18 cellular contexts compared by ENCODE assay signal in genomic region chr17:8387914-8388651, GRCh38. TPM values are rescaled to one million over a fixed set of nuclear protein-coding genes. Genes with fewer than 3 reads are reported as not detected.
DNase-seq lines count a peak whose midpoint lies in the region; ATAC-seq, FAIRE-seq and TF ChIP-seq lines count a peak whose summit lies in the region.
"Had no signal": no experiment of that assay in that cellular context is flagged by ENCODE, and none has a peak within 500 bp of the region (broad histone marks: within the 10 kb centered on the region; RNA-seq: fewer than 3 reads in every experiment).

No MANE protein-coding gene starts in this region.

- H2BK120ac ChIP-seq in H1 (replicated peaks; ENCODE audit: low read depth, low read length), result no peak overlapping the region

- no peak overlapping the region for H3K4ac ChIP-seq in H1 (replicated peaks; ENCODE audit: insufficient read length, low read depth, low read length)

- H2AFZ ChIP-seq in H1 (ENCODE audit: low read length), result no peak overlapping the region
- H2AFZ ChIP-seq: PC-9 had no signal

- H3K36me3 ChIP-seq in HEK293 (ENCODE audit: control insufficient read depth in 2 of 2, insufficient read depth in 1 of 2, low read length in 2 of 2), result no peaks in the 10 kb centered on the region
- H3K36me3 ChIP-seq in H1 (ENCODE audit: control insufficient read depth in 2 of 4, insufficient read depth in 4 of 4, low read length in 3 of 4), result no peaks in the 10 kb centered on the region

- H2BK15ac ChIP-seq in H1 (ENCODE audit: low read length), result no peak overlapping the region

- H3K27me3 ChIP-seq in CD4-positive, alpha-beta T cell (ENCODE audit: control insufficient read depth, insufficient read depth, low read length), result no peaks in the 10 kb centered on the region
- no peaks in the 10 kb centered on the region for H3K27me3 ChIP-seq in H1 (replicated peaks in 1 of 4; ENCODE audit: control insufficient read depth in 3 of 4, extremely low read depth in 1 of 4, insufficient read depth in 3 of 4, low read length in 3 of 4)

- H3K14ac ChIP-seq in H1 (ENCODE audit: insufficient read length), result no peak overlapping the region

- no peak overlapping the region; a peak in 1 of 7 replicates for H3K9ac ChIP-seq in H1 (replicated peaks in 1 of 4; ENCODE audit: extremely low read depth in 1 of 4, low read depth in 3 of 4, low read length in 3 of 4)

- H3K23ac ChIP-seq in H1 (ENCODE audit: insufficient read length), result no peak overlapping the region

- H3K56ac ChIP-seq in H1 (replicated peaks; ENCODE audit: insufficient read length, low read depth, low read length), result peak overlapping the region; percentile 30

- intact Hi-C loops in CD4-positive, alpha-beta T cell (cut with DNase I, micrococcal nuclease), result loop anchor here (10.0 kb wide), 2 partner anchors 357 to 1373 kb away; partner anchors contain the start of genes CCDC42 (in 1 of the 2) and RNASEK (in 1 of the 2)

- no peak overlapping the region for H2BK5ac ChIP-seq in H1 (ENCODE audit: low read depth, low read length)

- no peak for TF ChIP-seq CTCF in CD4-positive, alpha-beta T cell (IDR thresholded peaks at IDR 0.05)
- TF ChIP-seq CTCF in HEK293 (tag by site-specific recombination; IDR thresholded peaks at IDR 0.05), result no peak
- TF ChIP-seq CTCF in H1 (IDR thresholded peaks at IDR 0.05; ENCODE audit: control extremely low read depth in 1 of 3, insufficient read depth in 1 of 3, low read depth in 1 of 3, low read length in 3 of 3), result no peak
- TF ChIP-seq CTCF in mesothelial cell of epicardium (IDR thresholded peaks at IDR 0.05; ENCODE audit: unreplicated experiment), result no peak

- H3K9me3 ChIP-seq in CD4-positive, alpha-beta T cell (ENCODE audit: control insufficient read depth, low read length), result no peaks in the 10 kb centered on the region
- H3K9me3 ChIP-seq in HEK293 (ENCODE audit: control insufficient read depth, insufficient read depth, low read depth, low read length), result no peaks in the 10 kb centered on the region
- no peaks in the 10 kb centered on the region for H3K9me3 ChIP-seq in H1 (ENCODE audit: insufficient read depth in 2 of 2, low read depth in 1 of 2, low read length in 1 of 2)

- no peak overlapping the region for H3K4me3 Mint-ChIP-seq in CD4-positive, alpha-beta T cell
- peak overlapping the region; percentile 51 for H3K4me3 Mint-ChIP-seq in natural killer cell treated with Interleukin-12 subunit alpha and Interleukin-12 subunit beta and Interleukin-15 and Interleukin-18, amount 100 ng/mL, for 72 hours
- no peak overlapping the region for H3K4me3 Mint-ChIP-seq in mesothelial cell of epicardium
- H3K4me3 Mint-ChIP-seq: H9 had no signal

- peaks cover 23% of the 10 kb centered on the region for H3K4me1 Mint-ChIP-seq in CD4-positive, alpha-beta T cell (ENCODE audit: low read depth)
- peaks cover 40 to 42% of the 10 kb centered on the region in 2 donors for H3K4me1 Mint-ChIP-seq in natural killer cell treated with Interleukin-12 subunit alpha and Interleukin-12 subunit beta and Interleukin-15 and Interleukin-18, amount 100 ng/mL, for 72 hours (ENCODE audit: low read depth in 2 of 2)
- peaks cover 16% of the 10 kb centered on the region for H3K4me1 Mint-ChIP-seq in mesothelial cell of epicardium

- no peak overlapping the region for H2BK12ac ChIP-seq in H1 (ENCODE audit: low read depth, low read length)

- H3K27ac ChIP-seq in CD4-positive, alpha-beta T cell (ENCODE audit: low read depth, low read length), result no peak overlapping the region
- H3K27ac ChIP-seq in HEK293 (ENCODE audit: extremely low read depth, low read depth, low read length) (no peak overlapping the region), H1 (ENCODE audit: low read depth, low read length) (no peak overlapping the region)
- H3K27ac ChIP-seq: HL-60, PC-9 had no signal

- H3K4me3 ChIP-seq in HEK293 (ENCODE audit: low read depth, low read length) (no peak overlapping the region), H1 (ENCODE audit: extremely low read depth in 1 of 4, insufficient read depth in 2 of 4, low read depth in 3 of 4, low read length in 4 of 4) (no peak overlapping the region)
- H3K4me3 ChIP-seq: PC-9 had no signal

- H2AK5ac ChIP-seq in H1 (ENCODE audit: low read depth, low read length), result no peak overlapping the region

- no peak for FAIRE-seq in H1 (lab: Jason Lieb, UNC)
- FAIRE-seq: HTR-8/SVneo had no signal

- no peak overlapping the region for H3K4me2 ChIP-seq in H1 (ENCODE audit: insufficient read depth in 1 of 2, low read depth in 2 of 2, low read length in 2 of 2)
- H3K4me2 ChIP-seq: PC-9 had no signal

- no peaks in the 10 kb centered on the region for H3K9me3 Mint-ChIP-seq in CD4-positive, alpha-beta T cell
- H3K9me3 Mint-ChIP-seq in natural killer cell treated with Interleukin-12 subunit alpha and Interleukin-12 subunit beta and Interleukin-15 and Interleukin-18, amount 100 ng/mL, for 72 hours, result no peaks in the 10 kb centered on the region
- H3K9me3 Mint-ChIP-seq in mesothelial cell of epicardium, result no peaks in the 10 kb centered on the region
- H3K9me3 Mint-ChIP-seq: H9 had no signal

- no peak overlapping the region for H4K91ac ChIP-seq in H1 (replicated peaks; ENCODE audit: insufficient read length, low read length)

- TF ChIP-seq EP300 in H1 (IDR thresholded peaks at IDR 0.05; ENCODE audit: borderline replicate concordance in 1 of 2, low read depth in 2 of 2, low read length in 2 of 2), result no peak

- peaks cover 4% of the 10 kb centered on the region; the same call in 1 of the 2 replicates for H3K23me2 ChIP-seq in H1 (ENCODE audit: low read depth, low read length)

- 82% methylated on average over 7 of the region's 7 CpGs; no CpG with 5 or more reads in 1 of the 2 experiments for WGBS in H1 (ENCODE audit: extremely low coverage in 1 of 2, insufficient coverage in 1 of 2, insufficient read length in 1 of 2, insufficient replicate concordance in 2 of 2, low coverage in 1 of 2, low lambda C conversion rate in 2 of 2, missing lambda C conversion rate in 1 of 2), 2 experiments

- no peak overlapping the region for H4K8ac ChIP-seq in H1 (ENCODE audit: extremely low read depth, insufficient read depth, low read length)

- H3K18ac ChIP-seq in H1 (ENCODE audit: extremely low read depth, low read length), result no peak overlapping the region

- H4K20me1 ChIP-seq in H1 (replicated peaks in 1 of 2; ENCODE audit: control insufficient read depth in 1 of 2, insufficient read depth in 2 of 2, low read length in 2 of 2), result peaks cover 0 to 3% of the 10 kb centered on the region in 2 experiments

- no peak for TF ChIP-seq RAD21 in H1 (IDR thresholded peaks at IDR 0.05 in 1 of 2, conservative IDR thresholded peaks at IDR 0.05 in 1 of 2; ENCODE audit: low read depth in 2 of 2, low read length in 2 of 2)

- H2BK20ac ChIP-seq in H1 (ENCODE audit: low read length), result no peak overlapping the region

- no peak for TF ChIP-seq POLR2A in H1 (IDR thresholded peaks at IDR 0.05; ENCODE audit: control extremely low read depth in 1 of 2, low read depth in 2 of 2, low read length in 2 of 2)

- H3K27ac Mint-ChIP-seq in CD4-positive, alpha-beta T cell, result peak overlapping the region; percentile 19
- H3K27ac Mint-ChIP-seq in natural killer cell treated with Interleukin-12 subunit alpha and Interleukin-12 subunit beta and Interleukin-15 and Interleukin-18, amount 100 ng/mL, for 72 hours, result peak overlapping the region in 1 of 2 donors; percentile 46
- H3K27ac Mint-ChIP-seq in mesothelial cell of epicardium, result no peak overlapping the region
- H3K27ac Mint-ChIP-seq: H9 had no signal

- no peaks in the 10 kb centered on the region; the same call in 1 of the 2 replicates for H3K79me1 ChIP-seq in H1 (ENCODE audit: low read depth, low read length)

- ATAC-seq in CD4-positive, alpha-beta T cell (ENCODE audit: poor library complexity), result no peak
- no peak for ATAC-seq in natural killer cell treated with Interleukin-12 subunit alpha and Interleukin-12 subunit beta and Interleukin-15 and Interleukin-18, amount 100 ng/mL, for 72 hours
- no peak for ATAC-seq in HG03095 (IDR thresholded peaks at IDR 0.05; ENCODE audit: unreplicated experiment)
- ATAC-seq in HG02623 (IDR thresholded peaks at IDR 0.05; ENCODE audit: unreplicated experiment), result no peak

- DNase-seq in CD4-positive, alpha-beta T cell, result no peak
- DNase-seq in H1 (ENCODE audit: low read depth in 1 of 2, low spot score in 2 of 2), result no peak
- DNase-seq in natural killer cell treated with Interleukin-12 subunit alpha and Interleukin-12 subunit beta and Interleukin-15 and Interleukin-18, amount 100 ng/mL, for 72 hours (ENCODE audit: low spot score), result no peak
- no peak for DNase-seq in mesothelial cell of epicardium (ENCODE audit: low spot score in 2 of 2, unreplicated experiment in 2 of 2)
- DNase-seq: DMS79 treated with DMSO at 0.1 percent for 48 hours, H9, NCI-H1436 treated with DMSO at 0.1 percent for 48 hours, NCI-H2081, NCI-H510A, NCI-H774, PC-9 had no signal

- H3K27me3 Mint-ChIP-seq in CD4-positive, alpha-beta T cell, result no peaks in the 10 kb centered on the region
- H3K27me3 Mint-ChIP-seq in natural killer cell treated with Interleukin-12 subunit alpha and Interleukin-12 subunit beta and Interleukin-15 and Interleukin-18, amount 100 ng/mL, for 72 hours, result no peaks in the 10 kb centered on the region
- H3K27me3 Mint-ChIP-seq in mesothelial cell of epicardium (ENCODE audit: low read depth), result no peaks in the 10 kb centered on the region

- POLR2A ChIA-PET in CD4-positive, alpha-beta T cell (lab: Charles Lee), result no interaction called here
- POLR2A ChIA-PET in HEK293 (lab: Yijun Ruan, JAX), result interaction anchor here (0.8 to 2.4 kb wide), 3 partner anchors 12 to 243 kb away, joined by 4 to 10 read pairs (median 6); partner anchors contain the start of genes KRABD2, MYH10 and NDEL1
- POLR2A ChIA-PET in H1 (lab: Charles Lee; ENCODE audit: partially characterized antibody), result interaction anchor here (0.9 to 3.0 kb wide), 3 partner anchors 9 to 21 kb away, joined by 3 to 16 read pairs (median 4); partner anchors contain the start of genes KRABD2 and RNF222

- no peaks in the 10 kb centered on the region for H3K4me1 ChIP-seq in HEK293 (ENCODE audit: control insufficient read depth, insufficient read depth, low read length)
- H3K4me1 ChIP-seq in H1 (replicated peaks in 1 of 4; ENCODE audit: control insufficient read depth in 3 of 4, insufficient read depth in 4 of 4, low read length in 3 of 4), result peaks cover 4 to 12% (median 7%) of the 10 kb centered on the region in 4 experiments

- no peak overlapping the region for H4K5ac ChIP-seq in H1 (ENCODE audit: insufficient read length, low read depth, low read length)

- H3K79me2 ChIP-seq in H1 (ENCODE audit: control insufficient read depth in 1 of 2, insufficient read depth in 2 of 2, low read length in 2 of 2), result no peaks in the 10 kb centered on the region

- H3K36me3 Mint-ChIP-seq in CD4-positive, alpha-beta T cell (ENCODE audit: low read depth), result peaks cover 8% of the 10 kb centered on the region
- peaks cover 2% of the 10 kb centered on the region for H3K36me3 Mint-ChIP-seq in natural killer cell treated with Interleukin-12 subunit alpha and Interleukin-12 subunit beta and Interleukin-15 and Interleukin-18, amount 100 ng/mL, for 72 hours
- H3K36me3 Mint-ChIP-seq in mesothelial cell of epicardium, result no peaks in the 10 kb centered on the region

- CTCF ChIA-PET in CD4-positive, alpha-beta T cell (lab: Charles Lee), result interaction anchor here (0.8 to 1.2 kb wide), 2 partner anchors 11 kb away, joined by 3 read pairs; partner anchors contain the start of gene KRABD2
- CTCF ChIA-PET in HEK293 (lab: Yijun Ruan, JAX), result interaction anchor here (0.6 to 1.2 kb wide), 2 partner anchors 161 to 398 kb away, joined by 3 to 4 read pairs; no protein-coding TSS in a partner anchor
- CTCF ChIA-PET in H1 (lab: Charles Lee; ENCODE audit: partially characterized antibody), result interaction anchor here (1.2 kb wide), 1 partner anchor 269 kb away, joined by 3 read pairs; the partner anchor contains the start of gene ALOXE3

RNA-seq across cellular contexts. Expression of gene RPL26, which starts 5.1 kb away (rescaled TPM):
- total RNA-seq in CD4-positive, alpha-beta T cell, result 1,000 to 10,000 TPM; 2,959 to 3,104 TPM
- 1,963 and 1,980 TPM in 2 replicates for total RNA-seq in H1 (2021; fragmentation: NEBNext Ultra II Directional; extraction: Animal tissue kit (Norgen Biotek cat#: 25700))
- 1,277 and 2,554 TPM in 2 replicates for polyA plus RNA-seq in H1 (2011; rRNA removed)
- polyA plus RNA-seq in H1 (2011; cell fraction: cytosol; rRNA removed), result 4,614 TPM
- 1,124 TPM for polyA plus RNA-seq in H1 (2011; cell fraction: nucleus; rRNA removed)
- 3,459 to 5,414 TPM (median 3,765 TPM) in 4 replicates for polyA plus RNA-seq in H1 (2012, experiment 1 of 2)
- polyA plus RNA-seq in H1 (2012, experiment 2 of 2), result 5,853 TPM
- 6,093 TPM for polyA plus RNA-seq in H1 (2013, experiment 1 of 2)
- 5,996 TPM for polyA plus RNA-seq in H1 (2013, experiment 2 of 2)
- polyA minus RNA-seq in H1 (2011; rRNA and poly(A)+ RNA removed), result 979 and 1,967 TPM in 2 replicates
- 386 TPM for polyA minus RNA-seq in H1 (2011; cell fraction: cytosol; rRNA and poly(A)+ RNA removed)
- 791 TPM for polyA minus RNA-seq in H1 (2011; cell fraction: nucleus; rRNA and poly(A)+ RNA removed)
- 1,000 to 10,000 TPM in 1 of 2 donors, 100 to 1,000 TPM in 1; 884 to 1,221 TPM for total RNA-seq in natural killer cell treated with Interleukin-12 subunit alpha and Interleukin-12 subunit beta and Interleukin-15 and Interleukin-18, amount 100 ng/mL, for 72 hours
- total RNA-seq in mesothelial cell of epicardium, result 1,879 to 1,981 TPM (median 1,947 TPM) in 3 replicates

RNA-seq across cellular contexts. Expression of gene RNF222, which starts 9.5 kb away (rescaled TPM):
- total RNA-seq in CD4-positive, alpha-beta T cell, result 1 to 10 TPM; 1.2 TPM
- not detected in 2 replicates for total RNA-seq in H1 (2021; fragmentation: NEBNext Ultra II Directional; extraction: Animal tissue kit (Norgen Biotek cat#: 25700))
- polyA plus RNA-seq in H1 (2011; rRNA removed), result not detected in 2 replicates
- not detected for polyA plus RNA-seq in H1 (2011; cell fraction: cytosol; rRNA removed)
- polyA plus RNA-seq in H1 (2011; cell fraction: nucleus; rRNA removed), result not detected
- polyA plus RNA-seq in H1 (2012, experiment 1 of 2), result 0.05 to 0.08 TPM in 2 of 4 replicates, not detected in the others
- not detected for polyA plus RNA-seq in H1 (2012, experiment 2 of 2)
- 0.04 TPM for polyA plus RNA-seq in H1 (2013, experiment 1 of 2)
- polyA plus RNA-seq in H1 (2013, experiment 2 of 2), result 0.06 TPM
- not detected in 2 replicates for polyA minus RNA-seq in H1 (2011; rRNA and poly(A)+ RNA removed)
- polyA minus RNA-seq in H1 (2011; cell fraction: cytosol; rRNA and poly(A)+ RNA removed), result not detected
- not detected for polyA minus RNA-seq in H1 (2011; cell fraction: nucleus; rRNA and poly(A)+ RNA removed)
- total RNA-seq in natural killer cell treated with Interleukin-12 subunit alpha and Interleukin-12 subunit beta and Interleukin-15 and Interleukin-18, amount 100 ng/mL, for 72 hours, result not detected
- total RNA-seq in mesothelial cell of epicardium, result not detected in 3 replicates
- total RNA-seq: SK-MEL-5 had no signal

RNA-seq across cellular contexts. Expression of gene NDEL1, which starts 47.6 kb away (rescaled TPM):
- total RNA-seq in CD4-positive, alpha-beta T cell, result 100 to 1,000 TPM; 300 to 313 TPM
- total RNA-seq in H1 (2021; fragmentation: NEBNext Ultra II Directional; extraction: Animal tissue kit (Norgen Biotek cat#: 25700)), result 31.3 and 32.9 TPM in 2 replicates
- 31.1 and 31.2 TPM in 2 replicates for polyA plus RNA-seq in H1 (2011; rRNA removed)
- polyA plus RNA-seq in H1 (2011; cell fraction: cytosol; rRNA removed), result 24.0 TPM
- 25.5 TPM for polyA plus RNA-seq in H1 (2011; cell fraction: nucleus; rRNA removed)
- 16.9 to 24.7 TPM (median 18.6 TPM) in 4 replicates for polyA plus RNA-seq in H1 (2012, experiment 1 of 2)
- polyA plus RNA-seq in H1 (2012, experiment 2 of 2), result 8.4 TPM
- 21.6 TPM for polyA plus RNA-seq in H1 (2013, experiment 1 of 2)
- 22.6 TPM for polyA plus RNA-seq in H1 (2013, experiment 2 of 2)
- 20.7 and 24.7 TPM in 2 replicates for polyA minus RNA-seq in H1 (2011; rRNA and poly(A)+ RNA removed)
- polyA minus RNA-seq in H1 (2011; cell fraction: cytosol; rRNA and poly(A)+ RNA removed), result 19.1 TPM
- polyA minus RNA-seq in H1 (2011; cell fraction: nucleus; rRNA and poly(A)+ RNA removed), result 39.1 TPM
- 100 to 1,000 TPM in 1 of 2 donors, 10 to 100 TPM in 1; 94.9 to 101 TPM for total RNA-seq in natural killer cell treated with Interleukin-12 subunit alpha and Interleukin-12 subunit beta and Interleukin-15 and Interleukin-18, amount 100 ng/mL, for 72 hours
- total RNA-seq in mesothelial cell of epicardium, result 60.2 to 63.3 TPM (median 61.2 TPM) in 3 replicates

RNA-seq across cellular contexts. Expression of gene ODF4, which starts 48.4 kb away (rescaled TPM):
- not detected for total RNA-seq in CD4-positive, alpha-beta T cell
- total RNA-seq in H1 (2021; fragmentation: NEBNext Ultra II Directional; extraction: Animal tissue kit (Norgen Biotek cat#: 25700)), result not detected in 2 replicates
- polyA plus RNA-seq in H1 (2011; rRNA removed), result not detected in 2 replicates
- not detected for polyA plus RNA-seq in H1 (2011; cell fraction: cytosol; rRNA removed)
- not detected for polyA plus RNA-seq in H1 (2011; cell fraction: nucleus; rRNA removed)
- polyA plus RNA-seq in H1 (2012, experiment 1 of 2), result not detected in 4 replicates
- polyA plus RNA-seq in H1 (2012, experiment 2 of 2), result not detected
- polyA plus RNA-seq in H1 (2013, experiment 1 of 2), result not detected
- polyA plus RNA-seq in H1 (2013, experiment 2 of 2), result not detected
- polyA minus RNA-seq in H1 (2011; rRNA and poly(A)+ RNA removed), result not detected in 2 replicates
- polyA minus RNA-seq in H1 (2011; cell fraction: cytosol; rRNA and poly(A)+ RNA removed), result not detected
- polyA minus RNA-seq in H1 (2011; cell fraction: nucleus; rRNA and poly(A)+ RNA removed), result not detected
- total RNA-seq in natural killer cell treated with Interleukin-12 subunit alpha and Interleukin-12 subunit beta and Interleukin-15 and Interleukin-18, amount 100 ng/mL, for 72 hours, result not detected
- total RNA-seq in mesothelial cell of epicardium, result not detected in 3 replicates
- total RNA-seq: G401, H9, PC-9, SK-MEL-5 had no signal
